24 cellular contexts compared by ENCODE assay signal in genomic region chr2:108423502-108424251, GRCh38.
"Had no signal": no experiment of that assay in that cellular context is flagged by ENCODE, and none has a peak within 500 bp of the region (broad histone marks: within the 10 kb centered on the region; RNA-seq: fewer than 3 reads in every experiment).

No MANE protein-coding gene starts in this region.

- H3K36me3 ChIP-seq: brain microvascular endothelial cell, colonic mucosa, neural progenitor cell, ovary had no signal

- H3K4me3 ChIP-seq: colonic mucosa, neural progenitor cell, ovary, psoas muscle, skin epidermis had no signal

- H3K9ac ChIP-seq: neural progenitor cell had no signal

- DNase-seq: activated CD4-positive, alpha-beta T cell treated with anti-CD3 and anti-CD28 coated beads, Interleukin-2, amount 50 U/mL, for 1 hour; activated CD8-positive, alpha-beta memory T cell treated with anti-CD3 and anti-CD28 coated beads for 24 hours; activated CD8-positive, alpha-beta memory T cell treated with anti-CD3 and anti-CD28 coated beads, Interleukin-2, amount 50 U/mL, for 48 hours; activated effector memory CD4-positive, alpha-beta T cell treated with Interleukin-2 at 50 U/mL for 16 hours; activated naive CD4-positive, alpha-beta T cell treated with anti-CD3 and anti-CD28 coated beads, Interleukin-2, amount 10 ng/mL, durations not matched to agents 7 days and 5 days; activated naive CD8-positive, alpha-beta T cell treated with anti-CD3 and anti-CD28 coated beads, Interleukin-2, amount 50 U/mL, for 24 hours; activated T-cell treated with anti-CD3 and anti-CD28 coated beads, Interleukin-2, amount 50 U/mL, for 48 hours; aorta; brain microvascular endothelial cell; central memory CD4-positive, alpha-beta T cell; colonic mucosa; endodermal cell; foreskin fibroblast; hippocampal formation; naive B cell; ovary; psoas muscle; right cardiac atrium; stimulated activated CD4-positive, alpha-beta T cell treated with anti-CD3 and anti-CD28 coated beads, Interleukin-15, amount 100 ng/mL, for 24 hours; stimulated activated CD4-positive, alpha-beta T cell treated with anti-CD3 and anti-CD28 coated beads, Interleukin-2, amount 100 ng/mL, for 48 hours had no signal

- ATAC-seq: activated CD4-positive, CD25-positive, alpha-beta regulatory T cell treated with anti-CD3 and anti-CD28 coated beads, Interleukin-2, amount 50 U/mL, for 24 hours; activated naive CD8-positive, alpha-beta T cell treated with anti-CD3 and anti-CD28 coated beads, Interleukin-2, amount 50 U/mL, for 24 hours; psoas muscle; right cardiac atrium had no signal

- H2AFZ ChIP-seq: neural progenitor cell had no signal

- H3K4me2 ChIP-seq: neural progenitor cell had no signal

- H3K27ac ChIP-seq: brain microvascular endothelial cell, colonic mucosa, epithelial cell of prostate, neural progenitor cell, ovary, psoas muscle, skin epidermis had no signal

- H3K9me3 ChIP-seq: colonic mucosa, ovary, psoas muscle had no signal

- H3K27me3 ChIP-seq: brain microvascular endothelial cell, colonic mucosa, neural progenitor cell, ovary had no signal

- H3K4me1 ChIP-seq: colonic mucosa, neural progenitor cell, psoas muscle had no signal
